ENCODE assay signal across 8 cellular contexts in the genomic region with DNA sequence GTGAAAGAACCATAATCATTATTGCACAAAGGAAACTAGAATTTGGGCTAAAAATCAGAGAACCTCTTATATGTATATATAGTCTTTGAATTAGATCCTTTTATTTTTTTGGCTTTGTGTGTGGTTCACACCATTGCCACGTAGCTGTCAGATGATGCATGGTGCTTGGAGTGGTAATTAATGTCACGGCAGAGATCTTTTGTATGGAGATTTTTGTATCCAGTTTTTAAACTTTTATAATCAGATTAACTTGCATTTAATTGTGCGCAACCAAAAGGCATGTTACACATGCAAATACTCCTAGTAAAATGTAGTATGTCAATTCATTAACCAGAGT. TPM values are rescaled to one million over a fixed set of nuclear protein-coding genes. Genes with fewer than 3 reads are reported as not detected.
DNase-seq lines count a peak whose midpoint lies in the region; ATAC-seq and TF ChIP-seq lines count a peak whose summit lies in the region.

No MANE protein-coding gene starts in this region.

- intact Hi-C loops in vagina (cut with DNase I): no loop called here

- H3K36me3 ChIP-seq in CD8-positive, alpha-beta memory T cell (ENCODE audit: insufficient read depth, low read length): no peaks in the 10 kb centered on the region
- H3K36me3 ChIP-seq in HUES64 (ENCODE audit: insufficient read depth, low read length) (peaks cover 11% of the 10 kb centered on the region), lung (ENCODE audit: control insufficient read depth in 2 of 2, insufficient read depth in 2 of 2, low read length in 2 of 2) (no peaks in the 10 kb centered on the region), vagina (no peaks in the 10 kb centered on the region)

- WGBS in HUES64: 20% methylated on average over 2 of the region's 3 CpGs
- 32 to 34% methylated on average over 3 of the region's 3 CpGs for WGBS in lung, 2 donors

- CTCF ChIA-PET in CD8-positive, alpha-beta memory T cell (lab: Charles Lee): interaction anchor here (1.5 to 3.9 kb wide), 8 partner anchors 10 to 312 kb away, joined by 4 to 28 read pairs (median 14); no protein-coding TSS in a partner anchor

- no peak for ATAC-seq in lung (ENCODE audit: insufficient read depth, low FRiP score)
- ATAC-seq in GM21381 (IDR thresholded peaks at IDR 0.05; ENCODE audit: unreplicated experiment): no peak

- peaks cover 0 to 26% (median 7%) of the 10 kb centered on the region in 3 donors for H3K36me3 Mint-ChIP-seq in CD8-positive, alpha-beta memory T cell
- peaks cover 24% of the 10 kb centered on the region for H3K36me3 Mint-ChIP-seq in brain

- TF ChIP-seq CTCF in brain (conservative IDR thresholded peaks at IDR 0.05) (no peak), lung (IDR thresholded peaks at IDR 0.05; ENCODE audit: control extremely low read depth, extremely low read depth) (no peak), vagina (IDR thresholded peaks at IDR 0.05) (no peak)

- H3K27me3 ChIP-seq in CD8-positive, alpha-beta memory T cell (ENCODE audit: insufficient read depth, low read length, poor library complexity, severe bottlenecking): no peaks in the 10 kb centered on the region
- H3K27me3 ChIP-seq in HUES64 (ENCODE audit: insufficient read depth, low read length) (no peaks in the 10 kb centered on the region), lung (ENCODE audit: control insufficient read depth, insufficient read depth) (no peaks in the 10 kb centered on the region), vagina (no peaks in the 10 kb centered on the region)

- H3K27ac ChIP-seq in CD8-positive, alpha-beta memory T cell (ENCODE audit: low read depth, low read length): peak overlapping the region; percentile 87
- H3K27ac ChIP-seq in HUES64 (ENCODE audit: low read depth, low read length): no peak overlapping the region
- no peak overlapping the region for H3K27ac ChIP-seq in lung (ENCODE audit: low read depth in 1 of 2, low read length in 1 of 2)
- H3K27ac ChIP-seq in vagina: peak overlapping the region; percentile 88

- no peak for TF ChIP-seq POLR2A in vagina (IDR thresholded peaks at IDR 0.05)

- POLR2A ChIA-PET in CD8-positive, alpha-beta memory T cell (lab: Charles Lee): interaction anchor here (0.5 to 2.1 kb wide), 6 partner anchors 9 to 652 kb away, joined by 5 to 13 read pairs (median 6); no protein-coding TSS in a partner anchor

- no peaks in the 10 kb centered on the region for H3K9me3 ChIP-seq in CD8-positive, alpha-beta memory T cell (ENCODE audit: low read length)
- H3K9me3 ChIP-seq in HUES64 (ENCODE audit: insufficient read depth, low read depth, low read length): no peaks in the 10 kb centered on the region
- H3K9me3 ChIP-seq in lung (ENCODE audit: control insufficient read depth in 2 of 2, insufficient read depth in 1 of 2, low read length in 1 of 2): no peaks in the 10 kb centered on the region
- H3K9me3 ChIP-seq in vagina: no peaks in the 10 kb centered on the region

- H3K4me1 ChIP-seq in CD8-positive, alpha-beta memory T cell (ENCODE audit: insufficient read depth, low read length): peaks cover 37% of the 10 kb centered on the region
- peaks cover 7% of the 10 kb centered on the region for H3K4me1 ChIP-seq in HUES64 (ENCODE audit: insufficient read depth, low read length)
- peaks cover 4 to 5% of the 10 kb centered on the region in 2 donors for H3K4me1 ChIP-seq in lung (ENCODE audit: control insufficient read depth in 2 of 2, insufficient read depth in 2 of 2, low read length in 2 of 2)
- peaks cover 30% of the 10 kb centered on the region for H3K4me1 ChIP-seq in vagina

- H3K4me3 ChIP-seq in CD8-positive, alpha-beta memory T cell (ENCODE audit: low read length): peak overlapping the region; percentile 97
- H3K4me3 ChIP-seq in HUES64 (ENCODE audit: low read length) (peak overlapping the region; percentile 96), lung (peak overlapping the region; percentile 90), vagina (peak overlapping the region; percentile 95)

- peak overlapping the region; percentile 87; the same call in 1 of the 2 replicates for H3K9ac ChIP-seq in HUES64 (ENCODE audit: low read depth, low read length)

- no peaks in the 10 kb centered on the region for H3K9me3 Mint-ChIP-seq in CD8-positive, alpha-beta memory T cell
- H3K9me3 Mint-ChIP-seq in brain: peaks cover 0 to 3% (median 0%) of the 10 kb centered on the region in 5 experiments

- peak overlapping the region; percentile 90 to 98 (median 93) for H3K4me3 Mint-ChIP-seq in CD8-positive, alpha-beta memory T cell
- H3K4me3 Mint-ChIP-seq in brain: peak overlapping the region; percentile 77 to 88 (median 82)

- peak in 1 of 5 donors; percentile 25 for DNase-seq in CD8-positive, alpha-beta memory T cell
- DNase-seq in lung (ENCODE audit: low spot score): no peak
- no peak for DNase-seq in vagina (ENCODE audit: extremely low spot score in 2 of 2)
- DNase-seq in A172 (ENCODE audit: low spot score): no peak
- no peak for DNase-seq in MV-4-11 (lab: John Stamatoyannopoulos, UW)

- peak overlapping the region; percentile 88 to 96 (median 92) for H3K27ac Mint-ChIP-seq in CD8-positive, alpha-beta memory T cell
- peak overlapping the region; percentile 71 to 98 (median 96) for H3K27ac Mint-ChIP-seq in brain

- peaks cover 44 to 60% (median 54%) of the 10 kb centered on the region in 3 donors for H3K4me1 Mint-ChIP-seq in CD8-positive, alpha-beta memory T cell
- H3K4me1 Mint-ChIP-seq in brain: peaks cover 63% of the 10 kb centered on the region

- H3K27me3 Mint-ChIP-seq in CD8-positive, alpha-beta memory T cell: peaks cover 0 to 2% of the 10 kb centered on the region in 2 donors
- H3K27me3 Mint-ChIP-seq in brain: peaks cover 7% of the 10 kb centered on the region

RNA-seq across cellular contexts. Expression of a gene that starts 0.8 kb away (rescaled TPM):
- 10 to 100 TPM; 43.1 to 44.1 TPM for total RNA-seq in CD8-positive, alpha-beta memory T cell
- 30.6 TPM for polyA plus RNA-seq in CD8-positive, alpha-beta memory T cell
- 26.2 TPM for polyA plus RNA-seq in HUES64 (2013, experiment 1 of 2)
- 29.4 TPM for polyA plus RNA-seq in HUES64 (2013, experiment 2 of 2)
- 37.4 TPM for polyA plus RNA-seq in brain (ENCODE audit: insufficient read depth, low read depth, low replicate concordance)
- 10 to 100 TPM; 24.4 to 52.1 TPM for total RNA-seq in lung
- polyA plus RNA-seq in lung: 10 to 100 TPM; 10.6 to 21.6 TPM
- 10.8 TPM for total RNA-seq in vagina
- total RNA-seq in A172 (2014; rRNA removed; shearing (Covaris generic)): 71.4 and 91.0 TPM in 2 replicates

RNA-seq across cellular contexts. Expression of a gene that starts 19.1 kb away (rescaled TPM):
- total RNA-seq in CD8-positive, alpha-beta memory T cell: not detected
- polyA plus RNA-seq in CD8-positive, alpha-beta memory T cell: not detected
- 14.5 TPM for polyA plus RNA-seq in HUES64 (2013, experiment 1 of 2)
- polyA plus RNA-seq in HUES64 (2013, experiment 2 of 2): 31.1 TPM
- polyA plus RNA-seq in brain (ENCODE audit: insufficient read depth, low read depth, low replicate concordance): 1,344 TPM
- total RNA-seq in lung: 1 to 10 TPM in 1 of 2 donors, under 1 TPM in 1; 0.89 to 2.6 TPM
- polyA plus RNA-seq in lung: 1 to 10 TPM in 1 of 2 donors, under 1 TPM in 1; 0.71 to 2.3 TPM
- 3.9 TPM for total RNA-seq in vagina
- total RNA-seq in A172 (2014; rRNA removed; shearing (Covaris generic)): not detected in 2 replicates

RNA-seq across cellular contexts. Expression of a gene that starts 54.9 kb away (rescaled TPM):
- total RNA-seq in CD8-positive, alpha-beta memory T cell: not detected
- polyA plus RNA-seq in CD8-positive, alpha-beta memory T cell: not detected
- polyA plus RNA-seq in HUES64 (2013, experiment 1 of 2): not detected
- not detected for polyA plus RNA-seq in HUES64 (2013, experiment 2 of 2)
- polyA plus RNA-seq in brain (ENCODE audit: insufficient read depth, low read depth, low replicate concordance) (not detected), lung (under 1 TPM; 0.12 to 0.23 TPM)
- total RNA-seq in lung (under 1 TPM; 0.09 to 0.31 TPM), vagina (not detected)
- 0.16 TPM in 1 of 2 replicates, not detected in the other for total RNA-seq in A172 (2014; rRNA removed; shearing (Covaris generic))

Comparison
In these comparisons a context has a peak if more than half of its experiments do, and no peak if none do; other contexts are left out.
1. H3K27ac ChIP-seq: peak in CD8-positive, alpha-beta memory T cell (single experiment) and vagina (single experiment); none in HUES64 (single experiment) and lung (0 of 2).
2. Peak in every context shown above with its lines, with median percentiles within 50 percentile points of each other: H3K4me3 ChIP-seq.